9 cellular contexts compared by ENCODE assay signal in genomic region chr5:9545301-9545958, GRCh38. TPM values are rescaled to one million over a fixed set of nuclear protein-coding genes. Genes with fewer than 3 reads are reported as not detected.
DNase-seq lines count a peak whose midpoint lies in the region; ATAC-seq and TF ChIP-seq lines count a peak whose summit lies in the region.
"Had no signal": no experiment of that assay in that cellular context is flagged by ENCODE, and none has a peak within 500 bp of the region (broad histone marks: within the 10 kb centered on the region; RNA-seq: fewer than 3 reads in every experiment).

No MANE protein-coding gene starts in this region.

- intact Hi-C loops in prostate gland (cut with DNase I): loop anchor here (10.0 kb wide), 5 partner anchors 181 to 1091 kb away; partner anchors contain the start of gene CCT5

- TF ChIP-seq CTCF in GM13976 (IDR thresholded peaks at IDR 0.05; ENCODE audit: borderline replicate concordance, control extremely low read depth, extremely low read depth, insufficient read depth, missing control alignments) (no peak), foreskin keratinocyte (conservative IDR thresholded peaks at IDR 0.05) (no peak), prostate gland (IDR thresholded peaks at IDR 0.05) (no peak)

- in situ Hi-C loops in GM13976 (cut with MboI; ENCODE audit: low sequenced_read_pairs, unreplicated experiment): no loop called here

- H3K27me3 ChIP-seq in SJSA1 (replicated peaks) (no peaks in the 10 kb centered on the region), foreskin keratinocyte (no peaks in the 10 kb centered on the region), prostate gland (replicated peaks; ENCODE audit: insufficient read depth) (no peaks in the 10 kb centered on the region)

- H3K9me3 ChIP-seq in SJSA1 (replicated peaks): no peaks in the 10 kb centered on the region
- no peaks in the 10 kb centered on the region for H3K9me3 ChIP-seq in prostate gland

- DNase-seq in GM13976 (ENCODE audit: low spot score): peak; percentile 18
- peak in 1 of 2 experiments; percentile 80 for DNase-seq in SJSA1 (ENCODE audit: low read depth in 1 of 2, low spot score in 2 of 2)
- peak in 1 of 2 donors; percentile 13 for DNase-seq in foreskin keratinocyte
- DNase-seq in prostate gland (ENCODE audit: low spot score): peak; percentile 30
- no peak for DNase-seq in COR-L47 (lab: John Stamatoyannopoulos, UW)
- DNase-seq in RPMI8226: no peak

- peak overlapping the region; percentile 85 for H3K4me3 ChIP-seq in SJSA1
- peak overlapping the region; percentile 67 to 74 for H3K4me3 ChIP-seq in prostate gland

- WGBS in prostate gland: under 1% methylated on average over 45 of the region's 59 CpGs

- no peak for TF ChIP-seq POLR2A in prostate gland (IDR thresholded peaks at IDR 0.05)

- no peak overlapping the region for H3K27ac ChIP-seq in SJSA1
- peak overlapping the region; percentile 45 for H3K27ac ChIP-seq in foreskin keratinocyte
- peak overlapping the region; percentile 65 to 92 for H3K27ac ChIP-seq in prostate gland

- ATAC-seq in foreskin keratinocyte (peak; percentile 3), HG03095 (IDR thresholded peaks at IDR 0.05; ENCODE audit: unreplicated experiment) (no peak), GM21528 (IDR thresholded peaks at IDR 0.05; ENCODE audit: low FRiP score, unreplicated experiment) (no peak)
- ATAC-seq: HCT116 had no signal

- H3K36me3 ChIP-seq in SJSA1 (peaks cover 29% of the 10 kb centered on the region), prostate gland (no peaks in the 10 kb centered on the region)

- peaks cover 45% of the 10 kb centered on the region for H3K4me1 ChIP-seq in SJSA1 (replicated peaks)
- no peaks in the 10 kb centered on the region for H3K4me1 ChIP-seq in foreskin keratinocyte
- no peaks in the 10 kb centered on the region for H3K4me1 ChIP-seq in prostate gland (replicated peaks)

RNA-seq across cellular contexts. Expression of gene SEMA5A, which starts 0.4 kb away (rescaled TPM):
- total RNA-seq in SJSA1 (2014; rRNA removed; shearing (Covaris generic)): 9.1 and 15.9 TPM in 2 replicates
- total RNA-seq in foreskin keratinocyte (1.9 and 4.1 TPM in 2 replicates), prostate gland (10 to 100 TPM in 1 of 2 donors, 1 to 10 TPM in 1; 4.5 to 21.7 TPM)
- 0.26 and 0.51 TPM in 2 replicates for polyA plus RNA-seq in foreskin keratinocyte

Comparison
In these comparisons a context has a peak if more than half of its experiments do, and no peak if none do; other contexts are left out.
1. DNase-seq: peak in GM13976 (single experiment) and prostate gland (single experiment); none in COR-L47 (single experiment) and RPMI8226 (single experiment).